ENCODE assay signal across 1 cellular context in the genomic region with DNA sequence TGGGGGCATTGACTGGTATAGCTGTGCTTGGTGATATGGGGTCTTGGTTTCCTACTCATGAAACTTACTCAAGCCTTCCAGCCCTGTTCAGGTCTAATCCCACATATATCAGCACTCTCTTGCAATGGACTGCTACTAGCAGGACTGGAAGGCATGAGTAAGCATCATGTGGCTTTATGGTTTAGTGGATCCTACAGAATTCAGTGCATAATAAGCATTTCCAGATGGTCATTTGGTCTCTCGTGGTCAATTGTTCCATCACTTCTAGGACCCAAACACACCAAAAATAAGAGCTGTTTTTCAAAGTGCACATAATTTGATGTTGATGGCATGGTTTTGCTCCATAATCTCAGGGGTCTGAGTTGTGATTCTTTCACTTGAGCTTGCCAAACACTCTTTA.
TF ChIP-seq lines count a peak whose summit lies in the region.

No MANE protein-coding gene starts in this region.

TF ChIP-seq in Ishikawa, 13 proteins besides CTCF, POLR2A, EP300 and RAD21 (continued from another document):
- TF ChIP-seq, protein P1, sequence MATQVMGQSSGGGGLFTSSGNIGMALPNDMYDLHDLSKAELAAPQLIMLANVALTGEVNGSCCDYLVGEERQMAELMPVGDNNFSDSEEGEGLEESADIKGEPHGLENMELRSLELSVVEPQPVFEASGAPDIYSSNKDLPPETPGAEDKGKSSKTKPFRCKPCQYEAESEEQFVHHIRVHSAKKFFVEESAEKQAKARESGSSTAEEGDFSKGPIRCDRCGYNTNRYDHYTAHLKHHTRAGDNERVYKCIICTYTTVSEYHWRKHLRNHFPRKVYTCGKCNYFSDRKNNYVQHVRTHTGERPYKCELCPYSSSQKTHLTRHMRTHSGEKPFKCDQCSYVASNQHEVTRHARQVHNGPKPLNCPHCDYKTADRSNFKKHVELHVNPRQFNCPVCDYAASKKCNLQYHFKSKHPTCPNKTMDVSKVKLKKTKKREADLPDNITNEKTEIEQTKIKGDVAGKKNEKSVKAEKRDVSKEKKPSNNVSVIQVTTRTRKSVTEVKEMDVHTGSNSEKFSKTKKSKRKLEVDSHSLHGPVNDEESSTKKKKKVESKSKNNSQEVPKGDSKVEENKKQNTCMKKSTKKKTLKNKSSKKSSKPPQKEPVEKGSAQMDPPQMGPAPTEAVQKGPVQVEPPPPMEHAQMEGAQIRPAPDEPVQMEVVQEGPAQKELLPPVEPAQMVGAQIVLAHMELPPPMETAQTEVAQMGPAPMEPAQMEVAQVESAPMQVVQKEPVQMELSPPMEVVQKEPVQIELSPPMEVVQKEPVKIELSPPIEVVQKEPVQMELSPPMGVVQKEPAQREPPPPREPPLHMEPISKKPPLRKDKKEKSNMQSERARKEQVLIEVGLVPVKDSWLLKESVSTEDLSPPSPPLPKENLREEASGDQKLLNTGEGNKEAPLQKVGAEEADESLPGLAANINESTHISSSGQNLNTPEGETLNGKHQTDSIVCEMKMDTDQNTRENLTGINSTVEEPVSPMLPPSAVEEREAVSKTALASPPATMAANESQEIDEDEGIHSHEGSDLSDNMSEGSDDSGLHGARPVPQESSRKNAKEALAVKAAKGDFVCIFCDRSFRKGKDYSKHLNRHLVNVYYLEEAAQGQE (IDR thresholded peaks at IDR 0.05; ENCODE audit: low read depth): peak; percentile 38; the same call in 1 of the 2 replicates
- TF ChIP-seq, protein P2, sequence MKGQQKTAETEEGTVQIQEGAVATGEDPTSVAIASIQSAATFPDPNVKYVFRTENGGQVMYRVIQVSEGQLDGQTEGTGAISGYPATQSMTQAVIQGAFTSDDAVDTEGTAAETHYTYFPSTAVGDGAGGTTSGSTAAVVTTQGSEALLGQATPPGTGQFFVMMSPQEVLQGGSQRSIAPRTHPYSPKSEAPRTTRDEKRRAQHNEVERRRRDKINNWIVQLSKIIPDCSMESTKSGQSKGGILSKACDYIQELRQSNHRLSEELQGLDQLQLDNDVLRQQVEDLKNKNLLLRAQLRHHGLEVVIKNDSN (IDR thresholded peaks at IDR 0.05): no peak
TF ChIP-seq in Ishikawa: peak in this region for 1.
